27 cellular contexts compared by ENCODE assay signal in the genomic region with DNA sequence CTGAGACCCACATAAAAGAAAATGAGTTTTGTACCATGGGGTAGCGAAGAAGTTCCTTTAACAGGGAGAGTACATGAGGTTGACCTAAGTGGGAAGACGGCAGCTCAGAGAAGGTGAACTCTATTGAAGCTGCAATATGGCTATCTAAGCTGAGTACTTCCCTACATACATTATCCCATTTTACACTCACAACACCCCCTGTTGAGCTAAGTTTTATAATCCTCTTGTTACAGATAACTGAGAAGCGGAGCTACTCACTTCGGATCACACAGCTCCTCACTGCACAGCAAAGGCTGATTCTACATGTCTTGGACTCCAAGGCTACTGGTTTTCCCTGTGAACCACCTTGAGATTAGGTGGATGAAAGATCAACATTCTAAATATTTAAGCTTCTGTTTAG. TPM values are rescaled to one million over a fixed set of nuclear protein-coding genes. Genes with fewer than 3 reads are reported as not detected.
"Had no signal": no experiment of that assay in that cellular context is flagged by ENCODE, and none has a peak within 500 bp of the region (broad histone marks: within the 10 kb centered on the region; RNA-seq: fewer than 3 reads in every experiment).

No MANE protein-coding gene starts in this region.

- H3K9me3 ChIP-seq: Peyer's patch had no signal

- H3K4me3 ChIP-seq: cardiac muscle cell, Peyer's patch had no signal

- ATAC-seq: activated CD4-positive, alpha-beta T cell treated with anti-CD3 and anti-CD28 coated beads for 36 hours; activated T-helper 17 cell treated with anti-CD3 and anti-CD28 coated beads, Interleukin-2, amount 50 U/mL, for 72 hours; T-helper 17 cell had no signal

- H3K27ac ChIP-seq: brain microvascular endothelial cell, cardiac muscle cell, Peyer's patch, WERI-Rb-1 had no signal

- H3K27ac Mint-ChIP-seq: activated CD4-positive, alpha-beta memory T cell treated with anti-CD3 and anti-CD28 coated beads, Interleukin-2, amount 10 ng/mL, durations not matched to agents 7 days and 5 days; activated CD4-positive, alpha-beta T cell treated with anti-CD3 and anti-CD28 coated beads for 36 hours; activated naive CD4-positive, alpha-beta T cell treated with anti-CD3 and anti-CD28 coated beads for 36 hours; activated naive CD8-positive, alpha-beta T cell treated with anti-CD3 and anti-CD28 coated beads for 36 hours; activated T-helper 17 cell treated with anti-CD3 and anti-CD28 coated beads, Interleukin-2, amount 50 U/mL, for 72 hours; T-helper 17 cell had no signal

- H3K27me3 ChIP-seq: brain microvascular endothelial cell, cardiac muscle cell, Peyer's patch had no signal

- DNase-seq: activated CD4-positive, alpha-beta memory T cell treated with anti-CD3 and anti-CD28 coated beads, Interleukin-2, amount 10 ng/mL, durations not matched to agents 7 days and 5 days; activated CD4-positive, alpha-beta T cell treated with anti-CD3 and anti-CD28 coated beads for 36 hours; activated CD4-positive, alpha-beta T cell treated with anti-CD3 and anti-CD28 coated beads, Interleukin-2, amount 50 U/mL, for 1 hour; activated gamma-delta T cell; activated naive CD4-positive, alpha-beta T cell treated with anti-CD3 and anti-CD28 coated beads for 36 hours; activated naive CD8-positive, alpha-beta T cell treated with anti-CD3 and anti-CD28 coated beads for 36 hours; activated T-cell treated with anti-CD3 and anti-CD28 coated beads for 4 hours; activated T-cell treated with anti-CD3 and anti-CD28 coated beads, Interleukin-2, amount 50 U/mL, for 48 hours; brain microvascular endothelial cell; NCI-H1105; NCI-H1436; NCI-H1694 treated with DMSO at 0.1 percent for 48 hours; NCI-H2081; NCI-H510A treated with DMSO at 0.1 percent for 48 hours; NCI-H748 treated with DMSO at 0.1 percent for 48 hours; NK-92 treated with Interleukin-12 subunit alpha and Interleukin-12 subunit beta, amount 100 ng/mL, for 24 hours; Peyer's patch; SHP77; T-helper 17 cell; T-helper 9 cell; WERI-Rb-1 had no signal

- H3K4me3 Mint-ChIP-seq: activated CD4-positive, alpha-beta memory T cell treated with anti-CD3 and anti-CD28 coated beads, Interleukin-2, amount 10 ng/mL, durations not matched to agents 7 days and 5 days; activated CD4-positive, alpha-beta T cell treated with anti-CD3 and anti-CD28 coated beads for 36 hours; activated naive CD4-positive, alpha-beta T cell treated with anti-CD3 and anti-CD28 coated beads for 36 hours; activated naive CD8-positive, alpha-beta T cell treated with anti-CD3 and anti-CD28 coated beads for 36 hours; activated T-helper 17 cell treated with anti-CD3 and anti-CD28 coated beads, Interleukin-2, amount 50 U/mL, for 72 hours; T-helper 17 cell had no signal

- H3K36me3 ChIP-seq: brain microvascular endothelial cell, cardiac muscle cell, Peyer's patch, WERI-Rb-1 had no signal

- H3K36me3 Mint-ChIP-seq: activated naive CD8-positive, alpha-beta T cell treated with anti-CD3 and anti-CD28 coated beads for 36 hours had no signal

- H3K27me3 Mint-ChIP-seq: activated CD4-positive, alpha-beta memory T cell treated with anti-CD3 and anti-CD28 coated beads, Interleukin-2, amount 10 ng/mL, durations not matched to agents 7 days and 5 days; activated CD4-positive, alpha-beta T cell treated with anti-CD3 and anti-CD28 coated beads for 36 hours; activated naive CD8-positive, alpha-beta T cell treated with anti-CD3 and anti-CD28 coated beads for 36 hours; activated T-helper 17 cell treated with anti-CD3 and anti-CD28 coated beads, Interleukin-2, amount 50 U/mL, for 72 hours; T-helper 17 cell had no signal

- H3K9me3 Mint-ChIP-seq: activated CD4-positive, alpha-beta memory T cell treated with anti-CD3 and anti-CD28 coated beads, Interleukin-2, amount 10 ng/mL, durations not matched to agents 7 days and 5 days; activated naive CD4-positive, alpha-beta T cell treated with anti-CD3 and anti-CD28 coated beads for 36 hours; activated naive CD8-positive, alpha-beta T cell treated with anti-CD3 and anti-CD28 coated beads for 36 hours; activated T-helper 17 cell treated with anti-CD3 and anti-CD28 coated beads, Interleukin-2, amount 50 U/mL, for 72 hours had no signal

- H3K4me1 Mint-ChIP-seq: activated CD4-positive, alpha-beta memory T cell treated with anti-CD3 and anti-CD28 coated beads, Interleukin-2, amount 10 ng/mL, durations not matched to agents 7 days and 5 days; activated CD4-positive, alpha-beta T cell treated with anti-CD3 and anti-CD28 coated beads for 36 hours; activated T-helper 17 cell treated with anti-CD3 and anti-CD28 coated beads, Interleukin-2, amount 50 U/mL, for 72 hours had no signal

RNA-seq across cellular contexts. Expression of gene PIWIL4, which starts 8.2 kb away (rescaled TPM):
- total RNA-seq: MCF 10A had no signal

RNA-seq across cellular contexts. Expression of gene C11orf97, which starts 46.7 kb away (rescaled TPM):
- total RNA-seq: activated CD4-positive, alpha-beta memory T cell treated with anti-CD3 and anti-CD28 coated beads, Interleukin-2, amount 10 ng/mL, durations not matched to agents 7 days and 5 days; activated CD4-positive, alpha-beta T cell treated with anti-CD3 and anti-CD28 coated beads for 36 hours; activated CD8-positive, alpha-beta memory T cell treated with anti-CD3 and anti-CD28 coated beads for 36 hours; activated naive CD4-positive, alpha-beta T cell treated with anti-CD3 and anti-CD28 coated beads for 36 hours; activated naive CD8-positive, alpha-beta T cell treated with anti-CD3 and anti-CD28 coated beads for 36 hours; activated T-helper 17 cell treated with anti-CD3 and anti-CD28 coated beads, Interleukin-2, amount 50 U/mL, for 72 hours; cardiac muscle cell; MCF 10A; Peyer's patch; SK-MEL-5; T-helper 17 cell had no signal
- polyA plus RNA-seq: adipose tissue, cardiac muscle cell had no signal
